In the genomic region with DNA sequence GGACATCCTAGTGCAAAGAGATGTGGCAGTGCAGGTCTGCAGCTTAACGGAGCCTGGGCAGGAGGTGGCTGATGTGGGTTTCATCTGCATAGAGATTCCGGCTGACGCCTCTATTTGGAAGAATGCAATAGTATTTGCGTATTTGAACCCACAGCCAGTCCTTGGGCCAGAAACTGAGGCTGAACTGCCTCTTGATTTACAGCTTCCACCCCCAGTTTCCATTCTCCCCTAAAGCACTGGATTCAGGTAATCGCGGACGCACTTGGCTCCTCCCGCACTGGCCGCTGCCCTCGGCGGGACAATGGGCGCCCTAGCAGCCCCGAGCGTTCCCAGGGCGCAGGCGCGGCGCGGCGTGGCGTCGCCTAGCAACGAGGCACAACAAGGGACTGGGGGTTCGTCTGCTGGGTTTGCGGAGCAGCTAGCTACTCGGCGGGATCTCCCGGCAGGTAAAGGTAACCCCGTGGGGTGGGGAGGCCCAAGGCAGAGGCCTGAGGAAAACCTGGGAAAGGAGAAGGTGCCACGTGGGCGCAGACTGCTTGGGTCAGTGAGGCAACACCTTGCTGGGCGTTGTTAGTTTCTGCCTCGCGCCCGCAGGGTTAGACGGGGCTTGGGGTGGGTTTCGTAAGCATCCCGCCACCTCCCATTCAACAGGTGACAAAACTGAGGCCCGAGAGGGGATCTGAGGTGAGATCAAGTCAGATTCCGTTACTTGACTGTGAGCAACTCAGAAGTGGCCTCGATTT, we compare ENCODE assay signal across 9 cellular contexts. TPM values are rescaled to one million over a fixed set of nuclear protein-coding genes. Genes with fewer than 3 reads are reported as not detected.
DNase-seq lines count a peak whose midpoint lies in the region; ATAC-seq, FAIRE-seq and TF ChIP-seq lines count a peak whose summit lies in the region.
"Had no signal": no experiment of that assay in that cellular context is flagged by ENCODE, and none has a peak within 500 bp of the region (broad histone marks: within the 10 kb centered on the region; RNA-seq: fewer than 3 reads in every experiment).

A gene with protein sequence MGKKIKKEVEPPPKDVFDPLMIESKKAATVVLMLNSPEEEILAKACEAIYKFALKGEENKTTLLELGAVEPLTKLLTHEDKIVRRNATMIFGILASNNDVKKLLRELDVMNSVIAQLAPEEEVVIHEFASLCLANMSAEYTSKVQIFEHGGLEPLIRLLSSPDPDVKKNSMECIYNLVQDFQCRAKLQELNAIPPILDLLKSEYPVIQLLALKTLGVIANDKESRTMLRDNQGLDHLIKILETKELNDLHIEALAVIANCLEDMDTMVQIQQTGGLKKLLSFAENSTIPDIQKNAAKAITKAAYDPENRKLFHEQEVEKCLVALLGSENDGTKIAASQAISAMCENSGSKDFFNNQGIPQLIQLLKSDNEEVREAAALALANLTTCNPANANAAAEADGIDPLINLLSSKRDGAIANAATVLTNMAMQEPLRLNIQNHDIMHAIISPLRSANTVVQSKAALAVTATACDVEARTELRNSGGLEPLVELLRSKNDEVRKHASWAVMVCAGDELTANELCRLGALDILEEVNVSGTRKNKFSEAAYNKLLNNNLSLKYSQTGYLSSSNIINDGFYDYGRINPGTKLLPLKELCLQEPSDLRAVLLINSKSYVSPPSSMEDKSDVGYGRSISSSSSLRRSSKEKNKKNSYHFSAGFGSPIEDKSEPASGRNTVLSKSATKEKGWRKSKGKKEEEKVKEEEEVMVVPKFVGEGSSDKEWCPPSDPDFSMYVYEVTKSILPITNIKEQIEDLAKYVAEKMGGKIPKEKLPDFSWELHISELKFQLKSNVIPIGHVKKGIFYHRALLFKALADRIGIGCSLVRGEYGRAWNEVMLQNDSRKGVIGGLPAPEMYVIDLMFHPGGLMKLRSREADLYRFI (plus strand): TSS at position 393 of the 743 bp plus-strand sequence. CDS start 3,944 bp downstream, outside the sequence.

- DNase-seq in A549 (ENCODE audit: low read depth in 1 of 2, low spot score in 1 of 2) (peak; percentile 57 to 63), T-helper 22 cell (ENCODE audit: low read depth) (peak; percentile 29), body of pancreas (peak; percentile 73 to 82 (median 76)), iPS-NIHi7 (ENCODE audit: extremely low spot score) (peak; percentile 93), small intestine (peak; percentile 62), NCI-H1694 (lab: John Stamatoyannopoulos, UW) (no peak)
- DNase-seq: DND-41 had no signal

- CTCF ChIA-PET in A549 (lab: Yijun Ruan, JAX) = interaction anchor here (0.6 to 1.3 kb wide), 2 partner anchors 60 to 193 kb away, joined by 3 to 4 read pairs; no protein-coding TSS in a partner anchor

- intact Hi-C loops in body of pancreas (cut with DNase I) = no loop called here

- peak within 1 kb of the TSS; percentile 52 for H3K4me3 ChIP-seq in A549
- peak within 1 kb of the TSS in 1 of 2 donors; percentile 3 for H3K4me3 ChIP-seq in body of pancreas
- peak within 1 kb of the TSS in 1 of 2 donors; percentile 24 for H3K4me3 ChIP-seq in small intestine (ENCODE audit: low read depth in 1 of 2, low read length in 2 of 2)

- H3K36me3 ChIP-seq in body of pancreas (replicated peaks in 1 of 2; ENCODE audit: insufficient read depth in 1 of 2, low read depth in 2 of 2) (no peaks in the 10 kb centered on the region), small intestine (ENCODE audit: control insufficient read depth in 2 of 2, insufficient read depth in 2 of 2, low read length in 2 of 2) (no peaks in the 10 kb centered on the region)

- TF ChIP-seq CTCF in A549 (IDR thresholded peaks at IDR 0.05) (no peak), body of pancreas (IDR thresholded peaks at IDR 0.05) (no peak)

- WGBS in A549 (ENCODE audit: missing lambda C conversion rate) = 8% methylated on average over 33 of the region's 41 CpGs
- WGBS in body of pancreas, 2 donors = 8 to 15% methylated on average over 11 to 41 of the region's 41 CpGs
- WGBS in small intestine, 3 donors = 10 to 14% (median 12%) methylated on average over 41 of the region's 41 CpGs

- TF ChIP-seq POLR2A in A549 (IDR thresholded peaks at IDR 0.05; ENCODE audit: low read length) = no peak
- TF ChIP-seq POLR2A in body of pancreas (IDR thresholded peaks at IDR 0.05) = no peak

- H3K9me3 ChIP-seq in A549 (no peaks in the 10 kb centered on the region), body of pancreas (no peaks in the 10 kb centered on the region), small intestine (ENCODE audit: control insufficient read depth, low read depth) (no peaks in the 10 kb centered on the region)

- ATAC-seq in A549 = peak; percentile 99
- ATAC-seq in GM19043 (IDR thresholded peaks at IDR 0.05; ENCODE audit: low read depth, unreplicated experiment) = peak; percentile 85
- ATAC-seq in HG03460 (IDR thresholded peaks at IDR 0.05; ENCODE audit: unreplicated experiment) = peak; percentile 81
- peak; percentile 96 for ATAC-seq in body of pancreas

- H3K4me2 ChIP-seq in A549 = peak within 1 kb of the TSS; percentile 81

- no peaks in the 10 kb centered on the region for H3K4me1 ChIP-seq in A549
- peaks cover 10% of the 10 kb centered on the region for H3K4me1 ChIP-seq in body of pancreas
- peaks cover 2% of the 10 kb centered on the region in 2 donors for H3K4me1 ChIP-seq in small intestine (ENCODE audit: control insufficient read depth in 2 of 2, insufficient read depth in 1 of 2, low read depth in 1 of 2, low read length in 1 of 2)

- TF ChIP-seq RAD21 in A549 (conservative IDR thresholded peaks at IDR 0.05 in 1 of 2, IDR thresholded peaks at IDR 0.05 in 1 of 2) = no peak

- no peak for TF ChIP-seq EP300 in A549 (IDR thresholded peaks at IDR 0.05)

- FAIRE-seq in A549 (lab: Jason Lieb, UNC) = no peak
- no peak for FAIRE-seq in small intestine (lab: Jason Lieb, UNC)

- H3K27ac ChIP-seq in A549 (peak within 1 kb of the TSS; percentile 46 to 76; a peak in 4 of 6 replicates), body of pancreas (no peak within 1 kb of the TSS), small intestine (ENCODE audit: low read depth in 1 of 2, low read length in 1 of 2) (no peak within 1 kb of the TSS)

- POLR2A ChIA-PET in A549 (lab: Yijun Ruan, JAX) = no interaction called here

- H3K27me3 ChIP-seq in body of pancreas (no peaks in the 10 kb centered on the region), small intestine (ENCODE audit: control insufficient read depth in 2 of 2, insufficient read depth in 2 of 2, low read length in 2 of 2) (no peaks in the 10 kb centered on the region)

TF ChIP-seq in A549, 52 proteins besides CTCF, POLR2A, EP300 and RAD21:
- TF ChIP-seq FOSL2 (IDR thresholded peaks at IDR 0.05) = no peak
- no peak for TF ChIP-seq FOSL2 (CRISPR knock-in tag; IDR thresholded peaks at IDR 0.05)
- TF ChIP-seq, protein P1, sequence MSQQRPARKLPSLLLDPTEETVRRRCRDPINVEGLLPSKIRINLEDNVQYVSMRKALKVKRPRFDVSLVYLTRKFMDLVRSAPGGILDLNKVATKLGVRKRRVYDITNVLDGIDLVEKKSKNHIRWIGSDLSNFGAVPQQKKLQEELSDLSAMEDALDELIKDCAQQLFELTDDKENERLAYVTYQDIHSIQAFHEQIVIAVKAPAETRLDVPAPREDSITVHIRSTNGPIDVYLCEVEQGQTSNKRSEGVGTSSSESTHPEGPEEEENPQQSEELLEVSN (IDR thresholded peaks at IDR 0.05; ENCODE audit: borderline replicate concordance, low read depth) = peak; percentile 82
- TF ChIP-seq USF2 (IDR thresholded peaks at IDR 0.05) = peak; percentile 25; the same call in 1 of the 2 replicates
- peak; percentile 45; the same call in 1 of the 2 replicates for TF ChIP-seq MYC (IDR thresholded peaks at IDR 0.05; ENCODE audit: borderline replicate concordance, low read length)
- TF ChIP-seq, protein P2, sequence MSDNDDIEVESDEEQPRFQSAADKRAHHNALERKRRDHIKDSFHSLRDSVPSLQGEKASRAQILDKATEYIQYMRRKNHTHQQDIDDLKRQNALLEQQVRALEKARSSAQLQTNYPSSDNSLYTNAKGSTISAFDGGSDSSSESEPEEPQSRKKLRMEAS (IDR thresholded peaks at IDR 0.05) = peak; percentile 91
- TF ChIP-seq, protein P3, sequence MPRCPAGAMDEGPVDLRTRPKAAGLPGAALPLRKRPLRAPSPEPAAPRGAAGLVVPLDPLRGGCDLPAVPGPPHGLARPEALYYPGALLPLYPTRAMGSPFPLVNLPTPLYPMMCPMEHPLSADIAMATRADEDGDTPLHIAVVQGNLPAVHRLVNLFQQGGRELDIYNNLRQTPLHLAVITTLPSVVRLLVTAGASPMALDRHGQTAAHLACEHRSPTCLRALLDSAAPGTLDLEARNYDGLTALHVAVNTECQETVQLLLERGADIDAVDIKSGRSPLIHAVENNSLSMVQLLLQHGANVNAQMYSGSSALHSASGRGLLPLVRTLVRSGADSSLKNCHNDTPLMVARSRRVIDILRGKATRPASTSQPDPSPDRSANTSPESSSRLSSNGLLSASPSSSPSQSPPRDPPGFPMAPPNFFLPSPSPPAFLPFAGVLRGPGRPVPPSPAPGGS (IDR thresholded peaks at IDR 0.05) = no peak
- 0 out of 2 replicates have a peak, but pooled peaks have one; percentile 23 for TF ChIP-seq RFX5 (IDR thresholded peaks at IDR 0.05)

RNA-seq across cellular contexts. Expression of the gene that starts here (rescaled TPM):
- 0.28 and 0.59 TPM in 2 replicates for polyA plus RNA-seq in A549 (2011; rRNA removed)
- polyA plus RNA-seq in A549 (2012; cell fraction: cytosol; rRNA removed) = 0.05 and 0.09 TPM in 2 replicates
- 0.04 TPM in 2 replicates for polyA plus RNA-seq in A549 (2012; cell fraction: nucleus; rRNA removed)
- 0.09 to 0.47 TPM (median 0.30 TPM) in 3 replicates for polyA plus RNA-seq in A549 (2017; fragmentation: RNase III; extraction: RNeasy Plus Mini Kit Qiagen cat#74134 plus additional on column Dnase treatment)
- 0.17 TPM in 1 of 2 replicates, not detected in the other for polyA minus RNA-seq in A549 (2011; rRNA and poly(A)+ RNA removed)
- total RNA-seq in body of pancreas = under 1 TPM; 0.33 to 0.52 TPM
- polyA plus RNA-seq in small intestine = not detected

Comparison
In these comparisons a context has a peak if more than half of its experiments do, and no peak if none do; other contexts are left out.
1. Peak in DNase-seq, ATAC-seq, H3K4me3 ChIP-seq, H3K27ac ChIP-seq and H3K4me2 ChIP-seq in A549; RNA of the gene not detected or under 1 TPM.
2. Peak in DNase-seq and ATAC-seq in body of pancreas; RNA of the gene not detected or under 1 TPM.
3. Peak in DNase-seq in small intestine; RNA of the gene not detected or under 1 TPM.